ENCODE assay signal across 19 cellular contexts in genomic region chr10:26911811-26912461, GRCh38. TPM values are rescaled to one million over a fixed set of nuclear protein-coding genes. Genes with fewer than 3 reads are reported as not detected.
A peak's percentile ranks its signal among the peaks of the same experiment; 100 is the strongest.
DNase-seq lines count a peak whose midpoint lies in the region; ATAC-seq and TF ChIP-seq lines count a peak whose summit lies in the region.
"Had no signal": no experiment of that assay in that cellular context is flagged by ENCODE, and none has a peak within 500 bp of the region (broad histone marks: within the 10 kb centered on the region; RNA-seq: fewer than 3 reads in every experiment).

No MANE protein-coding gene starts in this region.

- no peaks in the 10 kb centered on the region for H3K36me3 ChIP-seq in GM23338 (ENCODE audit: insufficient read depth)
- H3K36me3 ChIP-seq in right lobe of liver = no peaks in the 10 kb centered on the region
- H3K36me3 ChIP-seq in mucosa of descending colon (ENCODE audit: low read depth) = no peaks in the 10 kb centered on the region
- H3K36me3 ChIP-seq: SJCRH30, suprapubic skin had no signal

- H3K79me2 ChIP-seq in GM23338 (replicated peaks; ENCODE audit: insufficient read depth) = no peaks in the 10 kb centered on the region

- H3K27me3 ChIP-seq in GM23338 (ENCODE audit: insufficient read depth) (no peaks in the 10 kb centered on the region), right lobe of liver (no peaks in the 10 kb centered on the region)
- H3K27me3 ChIP-seq: SJCRH30, suprapubic skin had no signal

- H3K4me3 ChIP-seq in GM23338 = no peak overlapping the region
- H3K4me3 ChIP-seq in right lobe of liver = no peak overlapping the region
- no peak overlapping the region for H3K4me3 ChIP-seq in mucosa of descending colon
- H3K4me3 ChIP-seq: SJCRH30, suprapubic skin had no signal

- DNase-seq in DMS 273 (lab: John Stamatoyannopoulos, UW; ENCODE audit: unreplicated experiment) (peak; percentile 15), DMS 273 treated with DMSO at 0.1 percent for 48 hours (lab: John Stamatoyannopoulos, UW) (no peak), GM23338 (ENCODE audit: low spot score) (no peak), KBM-7 (peak; percentile 21), right lobe of liver (no peak), mucosa of descending colon (no peak)
- no peak for DNase-seq in stimulated activated naive B cell treated with anti-CD40 and anti-IgM and Interleukin-4, amounts not matched to agents 10 μg/mL and 1 μg/mL and 100 μg/mL, for 72 hours
- DNase-seq: activated naive CD4-positive, alpha-beta T cell treated with anti-CD3 and anti-CD28 coated beads, Interleukin-2, amount 10 ng/mL, durations not matched to agents 7 days and 5 days; CD4-positive, alpha-beta memory T cell; islet precursor cell; Kasumi-1; midbrain; NCI-H2081; NCI-H82; SJCRH30 had no signal

- H3F3A ChIP-seq in GM23338 (replicated peaks; ENCODE audit: low read depth) = no peaks in the 10 kb centered on the region

- no peak overlapping the region for H3K27ac Mint-ChIP-seq in GM23338
- H3K27ac Mint-ChIP-seq in stimulated activated naive B cell treated with anti-CD40 and anti-IgM and Interleukin-4, amounts not matched to agents 10 μg/mL and 1 μg/mL and 100 μg/mL, for 72 hours = no peak overlapping the region
- H3K27ac Mint-ChIP-seq: activated naive CD4-positive, alpha-beta T cell treated with anti-CD3 and anti-CD28 coated beads, Interleukin-2, amount 10 ng/mL, durations not matched to agents 7 days and 5 days had no signal

- in situ Hi-C loops in KBM-7 (cut with MboI; ENCODE audit: low pct_unique_long_range_greater_than_20kb, low sequenced_read_pairs) = no loop called here

- TF ChIP-seq CTCF in GM23338 (conservative IDR thresholded peaks at IDR 0.05; ENCODE audit: low read depth in 2 of 2) = no peak
- TF ChIP-seq CTCF in right lobe of liver (IDR thresholded peaks at IDR 0.05) = no peak
- TF ChIP-seq CTCF in mucosa of descending colon (IDR thresholded peaks at IDR 0.05) = no peak

- 0 out of 2 replicates have a peak, but pooled peaks cover 4% of the 10 kb centered on the region for H3K9me2 ChIP-seq in GM23338 (ENCODE audit: insufficient read depth)

- no peaks in the 10 kb centered on the region for H3K36me3 Mint-ChIP-seq in GM23338 (ENCODE audit: low read depth)
- no peaks in the 10 kb centered on the region for H3K36me3 Mint-ChIP-seq in stimulated activated naive B cell treated with anti-CD40 and anti-IgM and Interleukin-4, amounts not matched to agents 10 μg/mL and 1 μg/mL and 100 μg/mL, for 72 hours
- H3K36me3 Mint-ChIP-seq: activated naive CD4-positive, alpha-beta T cell treated with anti-CD3 and anti-CD28 coated beads, Interleukin-2, amount 10 ng/mL, durations not matched to agents 7 days and 5 days; CD4-positive, alpha-beta memory T cell had no signal

- H3K4me3 Mint-ChIP-seq in GM23338 = no peak overlapping the region
- no peak overlapping the region for H3K4me3 Mint-ChIP-seq in stimulated activated naive B cell treated with anti-CD40 and anti-IgM and Interleukin-4, amounts not matched to agents 10 μg/mL and 1 μg/mL and 100 μg/mL, for 72 hours
- H3K4me3 Mint-ChIP-seq: activated naive CD4-positive, alpha-beta T cell treated with anti-CD3 and anti-CD28 coated beads, Interleukin-2, amount 10 ng/mL, durations not matched to agents 7 days and 5 days; CD4-positive, alpha-beta memory T cell had no signal

- H3K27me3 Mint-ChIP-seq in GM23338 (ENCODE audit: insufficient read depth, low read depth, poor library complexity) = peaks cover 3% of the 10 kb centered on the region
- peaks cover 0 to 5% of the 10 kb centered on the region in 2 donors for H3K27me3 Mint-ChIP-seq in stimulated activated naive B cell treated with anti-CD40 and anti-IgM and Interleukin-4, amounts not matched to agents 10 μg/mL and 1 μg/mL and 100 μg/mL, for 72 hours
- H3K27me3 Mint-ChIP-seq: activated naive CD4-positive, alpha-beta T cell treated with anti-CD3 and anti-CD28 coated beads, Interleukin-2, amount 10 ng/mL, durations not matched to agents 7 days and 5 days had no signal

- H3K4me1 ChIP-seq in GM23338 (ENCODE audit: insufficient read depth) (no peaks in the 10 kb centered on the region), right lobe of liver (no peaks in the 10 kb centered on the region), mucosa of descending colon (ENCODE audit: low read depth) (no peaks in the 10 kb centered on the region)
- H3K4me1 ChIP-seq: SJCRH30, suprapubic skin had no signal

- no peaks in the 10 kb centered on the region for H3K9me3 Mint-ChIP-seq in GM23338
- H3K9me3 Mint-ChIP-seq in stimulated activated naive B cell treated with anti-CD40 and anti-IgM and Interleukin-4, amounts not matched to agents 10 μg/mL and 1 μg/mL and 100 μg/mL, for 72 hours = no peaks in the 10 kb centered on the region
- H3K9me3 Mint-ChIP-seq: activated naive CD4-positive, alpha-beta T cell treated with anti-CD3 and anti-CD28 coated beads, Interleukin-2, amount 10 ng/mL, durations not matched to agents 7 days and 5 days; CD4-positive, alpha-beta memory T cell had no signal

- H3K9me3 ChIP-seq in right lobe of liver = no peaks in the 10 kb centered on the region
- H3K9me3 ChIP-seq in mucosa of descending colon = no peaks in the 10 kb centered on the region
- H3K9me3 ChIP-seq: suprapubic skin had no signal

- WGBS in right lobe of liver (ENCODE audit: insufficient coverage, low coverage, low lambda C conversion rate, missing lambda C conversion rate) = 61% methylated on average over 4 of the region's 4 CpGs

- H3K4me2 ChIP-seq in GM23338 = no peak overlapping the region

- intact Hi-C loops in right lobe of liver (cut with DNase I) = no loop called here
- intact Hi-C loops in mucosa of descending colon (cut with DNase I, micrococcal nuclease) = no loop called here

- 0 out of 2 replicates have a peak overlapping the region, but pooled peaks have one; percentile 19 for H2AFZ ChIP-seq in GM23338

- no peaks in the 10 kb centered on the region for H3K4me1 Mint-ChIP-seq in GM23338
- peaks cover 7 to 13% of the 10 kb centered on the region in 2 donors for H3K4me1 Mint-ChIP-seq in stimulated activated naive B cell treated with anti-CD40 and anti-IgM and Interleukin-4, amounts not matched to agents 10 μg/mL and 1 μg/mL and 100 μg/mL, for 72 hours
- H3K4me1 Mint-ChIP-seq: activated naive CD4-positive, alpha-beta T cell treated with anti-CD3 and anti-CD28 coated beads, Interleukin-2, amount 10 ng/mL, durations not matched to agents 7 days and 5 days; CD4-positive, alpha-beta memory T cell had no signal

- ATAC-seq in GM23338 (no peak), GM21825 (IDR thresholded peaks at IDR 0.05; ENCODE audit: unreplicated experiment) (no peak), right lobe of liver (no peak), mucosa of descending colon (no peak)
- peak; percentile 72 to 85 for ATAC-seq in stimulated activated naive B cell treated with anti-CD40 and anti-IgM and Interleukin-4, amounts not matched to agents 10 μg/mL and 1 μg/mL and 100 μg/mL, for 72 hours (replicated peaks)
- ATAC-seq: HCT116 had no signal

- TF ChIP-seq POLR2A in right lobe of liver (IDR thresholded peaks at IDR 0.05) = no peak

- H4K20me1 ChIP-seq in GM23338 (replicated peaks; ENCODE audit: insufficient read depth) = no peaks in the 10 kb centered on the region

- H3K27ac ChIP-seq in GM23338 (ENCODE audit: low read depth) (no peak overlapping the region), right lobe of liver (no peak overlapping the region)
- H3K27ac ChIP-seq: 22Rv1, SJCRH30, suprapubic skin had no signal

TF ChIP-seq in GM23338, 12 proteins besides CTCF, POLR2A, EP300 and RAD21 (continues in another document):
- no peak for TF ChIP-seq EZH2phosphoT487 (IDR thresholded peaks at IDR 0.05; ENCODE audit: unreplicated experiment)
- no peak for TF ChIP-seq NANOG (IDR thresholded peaks at IDR 0.05; ENCODE audit: borderline replicate concordance)

RNA-seq across cellular contexts. Expression of gene ABI1, which starts 51.2 kb away (rescaled TPM):
- 27.0 and 30.7 TPM in 2 replicates for total RNA-seq in GM23338 (2014; rRNA removed; shearing (Covaris generic))
- polyA plus RNA-seq in GM23338 (2016; fragmentation: Nextera tagmentation; extraction: Ambion mirVana) = 18.7 and 22.3 TPM in 2 replicates
- total RNA-seq in right lobe of liver = 10 to 100 TPM; 13.4 to 25.3 (median 17.4) TPM
- 10 to 100 TPM; 54.0 to 63.5 (median 62.4) TPM for total RNA-seq in mucosa of descending colon

Comparison
In these comparisons a context has a peak if more than half of its experiments do, and no peak if none do; other contexts are left out.
1. DNase-seq: peak in DMS 273 (single experiment) and KBM-7 (single experiment); none in DMS 273 treated with DMSO at 0.1 percent for 48 hours (single experiment), GM23338 (single experiment), stimulated activated naive B cell treated with anti-CD40 and anti-IgM and Interleukin-4, amounts not matched to agents 10 μg/mL and 1 μg/mL and 100 μg/mL, for 72 hours (single experiment), right lobe of liver (0 of 3) and mucosa of descending colon (0 of 3).
2. ATAC-seq: peak in stimulated activated naive B cell treated with anti-CD40 and anti-IgM and Interleukin-4, amounts not matched to agents 10 μg/mL and 1 μg/mL and 100 μg/mL, for 72 hours (2 of 2); none in GM23338 (single experiment), GM21825 (single experiment), right lobe of liver (0 of 4) and mucosa of descending colon (single experiment).